In the genomic region with DNA sequence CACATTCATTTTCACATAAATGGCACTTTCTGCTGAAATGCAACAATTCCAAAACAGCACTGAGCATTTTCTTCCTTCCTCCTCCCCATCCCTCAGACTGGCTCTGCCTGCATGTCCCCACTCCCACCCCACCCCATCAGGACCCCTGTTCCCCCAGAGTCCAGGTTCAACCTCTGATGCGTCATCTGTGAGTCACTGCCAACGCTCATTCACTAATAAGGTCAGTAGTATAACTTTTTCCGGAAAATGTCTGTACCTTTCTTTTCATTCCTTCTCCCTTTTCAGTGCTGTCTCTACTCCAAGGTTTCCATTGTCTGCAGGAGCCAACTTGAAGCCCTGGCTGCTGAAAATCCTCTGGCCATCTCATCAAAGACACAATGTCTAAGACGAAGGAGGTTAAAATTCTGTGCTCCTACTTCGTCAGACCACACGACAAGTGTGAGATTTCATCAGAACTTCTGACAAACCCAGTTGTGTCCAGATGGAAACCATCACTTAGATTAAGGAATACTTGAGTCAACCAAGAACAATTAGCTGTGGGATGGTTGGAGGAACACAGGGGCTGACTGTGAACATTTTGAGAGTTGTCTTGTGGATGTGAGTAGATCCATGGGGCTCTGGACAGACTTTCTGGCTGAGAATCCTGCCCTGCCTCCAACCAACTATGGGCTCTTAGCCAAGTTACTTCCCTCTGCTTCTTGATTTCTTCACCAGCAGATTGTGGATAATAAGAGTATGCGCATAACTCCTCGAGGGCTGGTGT, we compare ENCODE assay signal across 21 cellular contexts. TPM values are rescaled to one million over a fixed set of nuclear protein-coding genes. Genes with fewer than 3 reads are reported as not detected.
A peak's percentile ranks its signal among the peaks of the same experiment; 100 is the strongest.
DNase-seq lines count a peak whose midpoint lies in the region; ATAC-seq and TF ChIP-seq lines count a peak whose summit lies in the region.
"Had no signal": no experiment of that assay in that cellular context is flagged by ENCODE, and none has a peak within 500 bp of the region (broad histone marks: within the 10 kb centered on the region; RNA-seq: fewer than 3 reads in every experiment).

No MANE protein-coding gene starts in this region.

- no peak overlapping the region for H3K9ac ChIP-seq in IMR-90 (ENCODE audit: low read depth, low read length)
- H3K9ac ChIP-seq: BLaER1 treated with 17β-estradiol and CSF1 and Interleukin-3, amounts not matched to agents 10 nM and 100 nM had no signal

- TF ChIP-seq EP300 in suprapubic skin (IDR thresholded peaks at IDR 0.05): no peak

- no peak overlapping the region for H2BK5ac ChIP-seq in IMR-90 (ENCODE audit: low read depth, low read length, poor library complexity, severe bottlenecking)

- no peaks in the 10 kb centered on the region for H3K79me2 ChIP-seq in osteoblast (ENCODE audit: insufficient read depth, low read length)

- H3K4me3 ChIP-seq in IMR-90 (ENCODE audit: insufficient read depth, low read depth, low read length) (no peak overlapping the region), cardiac fibroblast (replicated peaks in 1 of 2; ENCODE audit: low read depth in 2 of 2, low read length in 2 of 2) (no peak overlapping the region), osteoblast (ENCODE audit: insufficient read depth, low read length) (no peak overlapping the region), suprapubic skin (no peak overlapping the region)
- H3K4me3 ChIP-seq: BLaER1 treated with 17β-estradiol and CSF1 and Interleukin-3, amounts not matched to agents 10 nM and 100 nM; esophagus squamous epithelium; lower lobe of right lung; ovary had no signal

- WGBS in IMR-90 (ENCODE audit: extremely low coverage in 2 of 2, insufficient read length in 1 of 2), 2 experiments: 48% methylated on average over 5 of the region's 8 CpGs; no CpG with 5 or more reads in 1 of the 2 experiments
- WGBS in suprapubic skin: 77% methylated on average over 8 of the region's 8 CpGs

- H3K27me3 ChIP-seq in IMR-90 (ENCODE audit: control insufficient read depth, insufficient read depth, low read length) (peaks cover 6% of the 10 kb centered on the region; the same call in 1 of the 2 replicates), osteoblast (ENCODE audit: insufficient read depth, low read length) (peaks cover 2% of the 10 kb centered on the region), suprapubic skin (peaks cover 10% of the 10 kb centered on the region)
- H3K27me3 ChIP-seq: BLaER1 treated with 17β-estradiol and CSF1 and Interleukin-3, amounts not matched to agents 10 nM and 100 nM; ovary had no signal

- H2BK20ac ChIP-seq in IMR-90 (ENCODE audit: low read depth, low read length): no peak overlapping the region

- no peak overlapping the region for H3K18ac ChIP-seq in IMR-90 (ENCODE audit: low read depth, low read length)

- H3K36me3 ChIP-seq in IMR-90 (ENCODE audit: control insufficient read depth, insufficient read depth, low read length): no peaks in the 10 kb centered on the region
- no peaks in the 10 kb centered on the region for H3K36me3 ChIP-seq in osteoblast (ENCODE audit: insufficient read depth, low read length)
- no peaks in the 10 kb centered on the region for H3K36me3 ChIP-seq in suprapubic skin
- H3K36me3 ChIP-seq: BLaER1 treated with 17β-estradiol and CSF1 and Interleukin-3, amounts not matched to agents 10 nM and 100 nM; esophagus squamous epithelium; lower lobe of right lung; ovary had no signal

- H3K4ac ChIP-seq in IMR-90 (ENCODE audit: low read depth, low read length): no peak overlapping the region

- no peak overlapping the region for H3K27ac ChIP-seq in IMR-90 (ENCODE audit: insufficient read depth, low read length)
- H3K27ac ChIP-seq in osteoblast (ENCODE audit: low read depth, low read length): no peak overlapping the region
- H3K27ac ChIP-seq in suprapubic skin: no peak overlapping the region
- H3K27ac ChIP-seq: BLaER1 treated with 17β-estradiol and CSF1 and Interleukin-3, amounts not matched to agents 10 nM and 100 nM; esophagus squamous epithelium; lower lobe of right lung; ovary had no signal

- no peak overlapping the region for H4K5ac ChIP-seq in IMR-90 (ENCODE audit: low read depth, low read length)

- H3K9me3 ChIP-seq in IMR-90 (ENCODE audit: control insufficient read depth, insufficient read depth, low read length) (peaks cover 2% of the 10 kb centered on the region; the same call in 1 of the 2 replicates), osteoblast (ENCODE audit: low read depth, low read length) (no peaks in the 10 kb centered on the region), suprapubic skin (no peaks in the 10 kb centered on the region)
- H3K9me3 ChIP-seq: esophagus squamous epithelium, lower lobe of right lung, ovary had no signal

- H2AFZ ChIP-seq in IMR-90 (replicated peaks; ENCODE audit: low read length, poor library complexity): no peak overlapping the region
- no peak overlapping the region for H2AFZ ChIP-seq in osteoblast (ENCODE audit: low read length)

- no peak overlapping the region for H4K8ac ChIP-seq in IMR-90 (ENCODE audit: low read depth in 2 of 2, low read length in 2 of 2)

- H3K79me1 ChIP-seq in IMR-90 (ENCODE audit: low read depth in 1 of 2, low read length in 2 of 2): no peaks in the 10 kb centered on the region

- dilution Hi-C loops in IMR-90 (cut with HindIII; ENCODE audit: low sequenced_read_pairs, unreplicated experiment): no loop called here

- no peak overlapping the region for H2AK5ac ChIP-seq in IMR-90 (ENCODE audit: low read depth, low read length)

- H3K9me1 ChIP-seq in IMR-90 (ENCODE audit: insufficient read depth, low read length): no peaks in the 10 kb centered on the region

- TF ChIP-seq CTCF in IMR-90 (conservative IDR thresholded peaks at IDR 0.05; ENCODE audit: low read depth, low read length) (no peak), cardiac fibroblast (IDR thresholded peaks at IDR 0.05; ENCODE audit: low read depth, low read length) (no peak), osteoblast (IDR thresholded peaks at IDR 0.05; ENCODE audit: extremely low read depth, low read depth, low read length) (no peak), suprapubic skin (IDR thresholded peaks at IDR 0.05) (no peak)

- no peak overlapping the region for H2BK15ac ChIP-seq in IMR-90 (ENCODE audit: low read depth, low read length)

- DNase-seq in Daoy (ENCODE audit: low read depth): peak; percentile 49
- DNase-seq in IMR-90: peak; percentile 56
- peak; percentile 74 to 94 for DNase-seq in cardiac fibroblast (ENCODE audit: low read depth in 2 of 2)
- peak; percentile 65 for DNase-seq in osteoblast (ENCODE audit: insufficient read length, low spot score, missing footprints)
- DNase-seq in suprapubic skin (ENCODE audit: low spot score in 2 of 2): no peak
- DNase-seq in midbrain (lab: John Stamatoyannopoulos, UW): no peak
- DNase-seq: activated CD4-positive, alpha-beta T cell treated with anti-CD3 and anti-CD28 coated beads, Interleukin-2, amount 10 ng/mL, durations not matched to agents 24 days and 14 days; activated CD8-positive, alpha-beta memory T cell treated with anti-CD3 and anti-CD28 coated beads, Interleukin-2, amount 50 U/mL, for 48 hours; activated naive CD4-positive, alpha-beta T cell; effector CD8-positive, alpha-beta T cell; esophagus squamous epithelium; KG1; lower lobe of right lung; NCI-H1930; ovary; SW 1271; trophoblast cell had no signal

- ATAC-seq in IMR-90 (ENCODE audit: low read depth): no peak; the same call in 1 of the 2 replicates
- no peak for ATAC-seq in HG03442 (IDR thresholded peaks at IDR 0.05; ENCODE audit: unreplicated experiment)
- ATAC-seq: lower lobe of right lung had no signal

- H3K4me2 ChIP-seq in IMR-90 (ENCODE audit: low read depth, low read length): no peak overlapping the region
- no peak overlapping the region for H3K4me2 ChIP-seq in osteoblast (ENCODE audit: insufficient read depth, low read length)
- H3K4me2 ChIP-seq: BLaER1 treated with 17β-estradiol and CSF1 and Interleukin-3, amounts not matched to agents 10 nM and 100 nM had no signal

- no peak for TF ChIP-seq RAD21 in IMR-90 (IDR thresholded peaks at IDR 0.05; ENCODE audit: low read length)

- in situ Hi-C loops in IMR-90 (cut with MboI; ENCODE audit: low sequenced_read_pairs): no loop called here

- no peak overlapping the region for H2BK120ac ChIP-seq in IMR-90 (ENCODE audit: low read depth, low read length)

- no peak overlapping the region for H4K91ac ChIP-seq in IMR-90 (ENCODE audit: insufficient read depth, low read depth, low read length)

- no peak overlapping the region for H3K14ac ChIP-seq in IMR-90 (replicated peaks; ENCODE audit: low read depth, low read length)

- no peak overlapping the region for H3K56ac ChIP-seq in IMR-90 (ENCODE audit: extremely low read depth, insufficient read depth, low read length)

- H2AK9ac ChIP-seq in IMR-90 (replicated peaks; ENCODE audit: low read depth, low read length, poor library complexity): no peak overlapping the region

- no peak overlapping the region for H3K23ac ChIP-seq in IMR-90 (ENCODE audit: low read depth, low read length)

- TF ChIP-seq POLR2A in IMR-90 (IDR thresholded peaks at IDR 0.05; ENCODE audit: low read depth, low read length) (no peak), suprapubic skin (IDR thresholded peaks at IDR 0.05) (no peak)

- intact Hi-C loops in IMR-90 (cut with micrococcal nuclease): no loop called here

- POLR2A ChIA-PET in IMR-90 (lab: Charles Lee; ENCODE audit: unreplicated experiment): no interaction called here

- no peaks in the 10 kb centered on the region for H3K4me1 ChIP-seq in IMR-90 (ENCODE audit: control insufficient read depth, insufficient read depth, low read length)
- peaks cover 16% of the 10 kb centered on the region for H3K4me1 ChIP-seq in osteoblast (ENCODE audit: insufficient read depth, low read length)
- no peaks in the 10 kb centered on the region for H3K4me1 ChIP-seq in suprapubic skin

- CTCF ChIA-PET in IMR-90 (lab: Yijun Ruan, JAX): no interaction called here

- no TSS peak for BruUV-seq in IMR-90 (replicated peaks; lab: Mats Ljungman, UMichigan)

- no peaks in the 10 kb centered on the region for H4K20me1 ChIP-seq in IMR-90 (ENCODE audit: insufficient read depth, low read length)
- no peaks in the 10 kb centered on the region for H4K20me1 ChIP-seq in osteoblast (ENCODE audit: insufficient read depth, low read length)
- H4K20me1 ChIP-seq: BLaER1 treated with 17β-estradiol and CSF1 and Interleukin-3, amounts not matched to agents 10 nM and 100 nM had no signal

TF ChIP-seq in IMR-90, 13 proteins besides CTCF, POLR2A, EP300 and RAD21 (continues in another document):
- TF ChIP-seq SMC3 (IDR thresholded peaks at IDR 0.05; ENCODE audit: low read depth, low read length): no peak

RNA-seq across cellular contexts. Expression of a gene that starts 35.6 kb away (rescaled TPM):
- not detected in 2 replicates for total RNA-seq in Daoy (2014; rRNA removed; shearing (Covaris generic))
- total RNA-seq in IMR-90 (2012; rRNA removed) (not detected in 2 replicates), osteoblast (under 0.01 and 0.29 TPM in 2 replicates), suprapubic skin (not detected)
- polyA plus RNA-seq in IMR-90 (2012; rRNA removed): not detected in 2 replicates
- polyA plus RNA-seq in IMR-90 (2012; cell fraction: cytosol; rRNA removed): not detected in 2 replicates
- polyA plus RNA-seq in IMR-90 (2012; cell fraction: nucleus; rRNA removed; ENCODE audit: low replicate concordance): not detected in 2 replicates
- total RNA-seq: activated CD4-positive, alpha-beta T cell treated with anti-CD3 and anti-CD28 coated beads, Interleukin-2, amount 10 ng/mL, durations not matched to agents 24 days and 14 days; cerebellum; esophagus squamous epithelium; lower lobe of right lung; ovary; skeletal muscle tissue had no signal

RNA-seq across cellular contexts. Expression of a gene that starts 52.2 kb away (rescaled TPM):
- total RNA-seq in Daoy (2014; rRNA removed; shearing (Covaris generic)): 42.9 and 46.9 TPM in 2 replicates
- total RNA-seq in IMR-90 (2012; rRNA removed): 0.56 and 0.72 TPM in 2 replicates
- 0.43 and 0.56 TPM in 2 replicates for polyA plus RNA-seq in IMR-90 (2012; rRNA removed)
- 0.35 and 0.40 TPM in 2 replicates for polyA plus RNA-seq in IMR-90 (2012; cell fraction: cytosol; rRNA removed)
- polyA plus RNA-seq in IMR-90 (2012; cell fraction: nucleus; rRNA removed; ENCODE audit: low replicate concordance): 0.09 and 0.31 TPM in 2 replicates
- under 0.01 TPM in 2 replicates for total RNA-seq in osteoblast
- total RNA-seq in suprapubic skin: not detected
- total RNA-seq: cerebellum had no signal

Comparison
In these comparisons a context has a peak if more than half of its experiments do, and no peak if none do; other contexts are left out.
1. DNase-seq: peak in Daoy (single experiment), IMR-90 (single experiment), cardiac fibroblast (2 of 2) and osteoblast (single experiment); none in suprapubic skin (0 of 2) and midbrain (single experiment).
2. RNA of a gene that starts 52.2 kb away (total RNA-seq): 42.9 to 46.9 TPM in Daoy; 0.56 to 0.72 TPM in IMR-90, under 0.01 TPM in osteoblast and not detected in suprapubic skin; every median in the first group is over 10 times any median in the second.